In the genomic region with DNA sequence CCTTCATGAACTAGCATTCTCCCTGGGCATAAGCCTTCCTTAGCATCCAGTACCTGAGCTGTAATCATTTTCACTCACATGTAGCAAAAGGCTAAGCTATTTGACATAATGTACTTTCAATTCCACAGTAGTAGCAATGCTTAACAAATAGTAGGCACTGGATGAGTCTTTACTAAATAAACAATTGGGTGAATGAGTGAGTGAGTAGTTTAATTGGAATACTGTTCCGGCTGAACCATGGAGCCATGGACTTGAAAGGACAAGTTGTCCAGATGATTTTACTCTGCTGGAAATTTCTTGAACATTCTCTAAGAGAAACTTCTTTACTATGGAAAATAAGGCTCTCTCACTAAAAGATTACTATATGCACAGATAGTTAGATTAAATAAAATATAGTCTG, we compare ENCODE assay signal across 12 cellular contexts.
DNase-seq lines count a peak whose midpoint lies in the region; TF ChIP-seq lines count a peak whose summit lies in the region.
"Had no signal": no experiment of that assay in that cellular context is flagged by ENCODE, and none has a peak within 500 bp of the region (broad histone marks: within the 10 kb centered on the region; RNA-seq: fewer than 3 reads in every experiment).

No MANE protein-coding gene starts in this region.

- no peak overlapping the region for H2BK5ac ChIP-seq in mesenchymal stem cell (ENCODE audit: low read depth, low read length, poor library complexity, severe bottlenecking)

- no peak overlapping the region for H2AFZ ChIP-seq in mesenchymal stem cell (ENCODE audit: low read depth, low read length)
- no peak overlapping the region for H2AFZ ChIP-seq in GM23248

- H3K27ac ChIP-seq in mesenchymal stem cell (ENCODE audit: low read length, poor library complexity, severe bottlenecking) (no peak overlapping the region), WERI-Rb-1 (no peak overlapping the region), GM23248 (no peak overlapping the region)

- H3K23ac ChIP-seq in mesenchymal stem cell (ENCODE audit: low read length in 2 of 2) = no peak overlapping the region

- H3K9ac ChIP-seq in mesenchymal stem cell (ENCODE audit: low read length) = no peak overlapping the region
- no peak overlapping the region for H3K9ac ChIP-seq in GM23248

- H3K27me3 ChIP-seq in mesenchymal stem cell (ENCODE audit: control insufficient read depth in 1 of 2, insufficient read depth in 1 of 2, low read length in 2 of 2) (no peaks in the 10 kb centered on the region), WERI-Rb-1 (ENCODE audit: insufficient read depth, low read depth, severe bottlenecking) (peaks cover 5% of the 10 kb centered on the region), GM23248 (replicated peaks; ENCODE audit: insufficient read depth) (no peaks in the 10 kb centered on the region)

- no peaks in the 10 kb centered on the region for H4K20me1 ChIP-seq in GM23248 (ENCODE audit: insufficient read depth)

- no peak overlapping the region for H4K8ac ChIP-seq in mesenchymal stem cell (ENCODE audit: low read length)

- no peaks in the 10 kb centered on the region for H3K79me2 ChIP-seq in GM23248 (ENCODE audit: insufficient read depth)

- H3K79me1 ChIP-seq in mesenchymal stem cell (replicated peaks; ENCODE audit: low read length, poor library complexity, severe bottlenecking) = no peaks in the 10 kb centered on the region

- DNase-seq in LHCN-M2 (ENCODE audit: low read depth) (peak; percentile 3), epithelial cell of esophagus (ENCODE audit: low read depth) (peak; percentile 58), mesenchymal stem cell (peak; percentile 3), WERI-Rb-1 (no peak), GM23248 (no peak), mesothelial cell of epicardium (ENCODE audit: low spot score in 2 of 2, unreplicated experiment in 2 of 2) (no peak)
- DNase-seq: CD8-positive, alpha-beta T cell; COR-L47; DMS153; DMS79 treated with DMSO at 0.1 percent for 48 hours; GDM1 had no signal

- no peak overlapping the region for H3K4me3 ChIP-seq in epithelial cell of esophagus (ENCODE audit: low read length)
- no peak overlapping the region for H3K4me3 ChIP-seq in mesenchymal stem cell (ENCODE audit: insufficient read depth in 1 of 2, low read depth in 1 of 2, low read length in 2 of 2)
- no peak overlapping the region for H3K4me3 ChIP-seq in WERI-Rb-1 (ENCODE audit: low read depth, low read length)
- H3K4me3 ChIP-seq in GM23248 = no peak overlapping the region

- in situ Hi-C loops in GM23248 (cut with MboI) = no loop called here

- H3K4ac ChIP-seq in mesenchymal stem cell (ENCODE audit: low read depth in 1 of 2, low read length in 2 of 2) = no peak overlapping the region

- H3K9me2 ChIP-seq in GM23248 (ENCODE audit: insufficient read depth) = no peaks in the 10 kb centered on the region

- TF ChIP-seq CTCF in epithelial cell of esophagus (IDR thresholded peaks at IDR 0.05; ENCODE audit: insufficient read depth, low read depth, low read length, missing control alignments) (no peak), WERI-Rb-1 (IDR thresholded peaks at IDR 0.05; ENCODE audit: low read depth, low read length) (no peak), mesothelial cell of epicardium (IDR thresholded peaks at IDR 0.05; ENCODE audit: unreplicated experiment) (no peak)

- H2AK5ac ChIP-seq in mesenchymal stem cell (ENCODE audit: low read length, severe bottlenecking) = no peak overlapping the region

- no peak overlapping the region for H4K91ac ChIP-seq in mesenchymal stem cell (ENCODE audit: low read length)

- peaks cover 47% of the 10 kb centered on the region for H3K9me3 Mint-ChIP-seq in mesothelial cell of epicardium

- no peak overlapping the region for H2BK120ac ChIP-seq in mesenchymal stem cell (ENCODE audit: low read depth, low read length)

- H3K27me3 Mint-ChIP-seq in mesothelial cell of epicardium (ENCODE audit: low read depth) = no peaks in the 10 kb centered on the region

- peaks cover 2% of the 10 kb centered on the region for H3K4me1 Mint-ChIP-seq in mesothelial cell of epicardium
- H3K4me1 Mint-ChIP-seq: CD14-positive monocyte had no signal

- no peak overlapping the region for H3K18ac ChIP-seq in mesenchymal stem cell (ENCODE audit: low read depth in 1 of 2, low read length in 2 of 2)

- H2BK12ac ChIP-seq in mesenchymal stem cell (ENCODE audit: low read length in 2 of 2) = no peak overlapping the region

- H3K4me1 ChIP-seq in mesenchymal stem cell (ENCODE audit: control insufficient read depth, insufficient read depth, low read depth, low read length) = no peaks in the 10 kb centered on the region
- no peaks in the 10 kb centered on the region for H3K4me1 ChIP-seq in GM23248 (ENCODE audit: insufficient read depth)

- WGBS in mesenchymal stem cell = no CpG with 5 or more reads among the region's 1 CpG
- 57 to 94% methylated on average over 1 of the region's 1 CpG for WGBS in GM23248 (ENCODE audit: low coverage in 1 of 2, low lambda C conversion rate in 2 of 2, missing lambda C conversion rate in 2 of 2), 2 experiments

- H3K4me2 ChIP-seq in mesenchymal stem cell (ENCODE audit: low read length, poor library complexity, severe bottlenecking) (no peak overlapping the region), GM23248 (ENCODE audit: unreplicated experiment) (no peak overlapping the region)

- no peak overlapping the region for H2BK15ac ChIP-seq in mesenchymal stem cell (ENCODE audit: low read depth, poor library complexity, severe bottlenecking)

- no peaks in the 10 kb centered on the region for H3F3A ChIP-seq in GM23248 (ENCODE audit: insufficient read depth)

- no peaks in the 10 kb centered on the region for H3K9me3 ChIP-seq in mesenchymal stem cell (ENCODE audit: control insufficient read depth, low read length)
- H3K9me3 ChIP-seq in WERI-Rb-1 (ENCODE audit: severe bottlenecking) = no peaks in the 10 kb centered on the region
- no peaks in the 10 kb centered on the region for H3K9me3 ChIP-seq in GM23248 (ENCODE audit: low read depth)

- H3K14ac ChIP-seq in mesenchymal stem cell (ENCODE audit: low read length in 2 of 2) = no peak overlapping the region

- H3K36me3 ChIP-seq in mesenchymal stem cell (ENCODE audit: control insufficient read depth in 1 of 2, insufficient read depth in 2 of 2, low read depth in 1 of 2, low read length in 2 of 2) (no peaks in the 10 kb centered on the region), WERI-Rb-1 (no peaks in the 10 kb centered on the region), GM23248 (ENCODE audit: low read depth) (no peaks in the 10 kb centered on the region)

- H3K4me3 Mint-ChIP-seq in mesothelial cell of epicardium = no peak overlapping the region
- H3K4me3 Mint-ChIP-seq: CD14-positive monocyte; CD8-positive, alpha-beta T cell had no signal

- no peaks in the 10 kb centered on the region for H3K36me3 Mint-ChIP-seq in mesothelial cell of epicardium
- H3K36me3 Mint-ChIP-seq: CD14-positive monocyte; CD8-positive, alpha-beta T cell had no signal

- no peak overlapping the region for H3K27ac Mint-ChIP-seq in mesothelial cell of epicardium
- H3K27ac Mint-ChIP-seq: CD14-positive monocyte; CD8-positive, alpha-beta T cell had no signal

Comparison
In these comparisons a context has a peak if more than half of its experiments do, and no peak if none do; other contexts are left out.
1. DNase-seq: peak in LHCN-M2 (single experiment), epithelial cell of esophagus (single experiment) and mesenchymal stem cell (single experiment); none in WERI-Rb-1 (single experiment), GM23248 (single experiment) and mesothelial cell of epicardium (0 of 2).